In the genomic region with DNA sequence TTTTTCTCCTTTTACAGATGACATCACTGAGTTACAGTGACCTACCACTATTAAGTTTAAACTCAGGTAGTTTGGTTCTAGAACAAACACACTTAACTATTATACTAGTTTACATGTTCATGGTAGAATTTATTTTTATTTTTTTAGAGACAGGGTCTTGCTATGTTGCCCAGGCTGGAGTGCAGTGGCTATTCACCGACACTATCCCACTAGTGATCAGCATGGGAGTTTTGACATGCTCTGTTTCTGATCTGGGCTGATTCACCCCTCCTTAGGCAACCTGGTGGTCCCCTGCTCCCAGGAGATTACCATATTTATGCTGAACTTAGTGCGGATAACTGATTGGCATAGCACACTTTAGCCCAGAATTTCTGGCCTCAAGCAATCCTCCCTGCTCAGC, we compare ENCODE assay signal across 19 cellular contexts.
DNase-seq lines count a peak whose midpoint lies in the region; ATAC-seq, FAIRE-seq and TF ChIP-seq lines count a peak whose summit lies in the region.
"Had no signal": no experiment of that assay in that cellular context is flagged by ENCODE, and none has a peak within 500 bp of the region (broad histone marks: within the 10 kb centered on the region; RNA-seq: fewer than 3 reads in every experiment).

No MANE protein-coding gene starts in this region.

- H3K9me3 Mint-ChIP-seq in stimulated activated naive B cell treated with anti-CD40 and anti-IgM and Interleukin-4, amounts not matched to agents 10 μg/mL and 1 μg/mL and 100 μg/mL, for 72 hours, result no peaks in the 10 kb centered on the region
- H3K9me3 Mint-ChIP-seq: CD4-positive, alpha-beta T cell; CD8-positive, alpha-beta memory T cell; GM23338; H9; HFFc6 had no signal

- H3K4me3 Mint-ChIP-seq in stimulated activated naive B cell treated with anti-CD40 and anti-IgM and Interleukin-4, amounts not matched to agents 10 μg/mL and 1 μg/mL and 100 μg/mL, for 72 hours, result no peak overlapping the region
- H3K4me3 Mint-ChIP-seq: CD14-positive monocyte; CD4-positive, alpha-beta T cell; CD8-positive, alpha-beta memory T cell; GM23338; H9; HFFc6 had no signal

- no peaks in the 10 kb centered on the region for H3K27me3 Mint-ChIP-seq in stimulated activated naive B cell treated with anti-CD40 and anti-IgM and Interleukin-4, amounts not matched to agents 10 μg/mL and 1 μg/mL and 100 μg/mL, for 72 hours
- H3K27me3 Mint-ChIP-seq: CD4-positive, alpha-beta T cell had no signal

- no peak for TF ChIP-seq POLR2A in K562 (conservative IDR thresholded peaks at IDR 0.05)

- no peak overlapping the region for H2AFZ ChIP-seq in K562 (ENCODE audit: low read depth, low read length)

- H3K4me1 Mint-ChIP-seq in stimulated activated naive B cell treated with anti-CD40 and anti-IgM and Interleukin-4, amounts not matched to agents 10 μg/mL and 1 μg/mL and 100 μg/mL, for 72 hours, result peaks cover 18 to 34% of the 10 kb centered on the region in 2 donors
- H3K4me1 Mint-ChIP-seq: GM23338 had no signal

- no peaks in the 10 kb centered on the region for H3K79me2 ChIP-seq in K562 (ENCODE audit: control insufficient read depth, insufficient read depth, low read length)

- in situ Hi-C loops in K562 (cut with MboI), result no loop called here

- H3K27ac ChIP-seq in BLaER1 (peak overlapping the region; percentile 42), K562 (ENCODE audit: extremely low read depth, low read depth, low read length) (no peak overlapping the region)
- H3K27ac ChIP-seq in BLaER1 treated with 17β-estradiol and CSF1 and Interleukin-3, amounts not matched to agents 10 nM and 100 nM, result peak overlapping the region in 6 of 11 experiments; percentile 17 to 75 (median 56); a peak in 9 of 22 replicates

- no peak overlapping the region for H3K9ac ChIP-seq in BLaER1
- no peak overlapping the region for H3K9ac ChIP-seq in BLaER1 treated with 17β-estradiol and CSF1 and Interleukin-3, amounts not matched to agents 10 nM and 100 nM
- no peak overlapping the region for H3K9ac ChIP-seq in K562 (ENCODE audit: insufficient read depth in 1 of 2, low read depth in 2 of 2, low read length in 2 of 2)

- TF ChIP-seq CTCF in K562 (IDR thresholded peaks at IDR 0.05 in 2 of 3, conservative IDR thresholded peaks at IDR 0.05 in 1 of 3; ENCODE audit: insufficient read depth in 2 of 3, low read depth in 1 of 3, low read length in 3 of 3), result no peak

- CTCF ChIA-PET in K562 (lab: Yijun Ruan, JAX; ENCODE audit: low intra/inter-chr PET ratio), result no interaction called here

- no peak for FAIRE-seq in K562 (lab: Jason Lieb, UNC)
- FAIRE-seq: D721Med had no signal

- H3K27me3 ChIP-seq in BLaER1 (no peaks in the 10 kb centered on the region), K562 (ENCODE audit: control insufficient read depth in 2 of 2, insufficient read depth in 2 of 2, low read length in 2 of 2) (peaks cover 0 to 5% of the 10 kb centered on the region in 2 experiments; a peak in 1 of 5 replicates)
- no peaks in the 10 kb centered on the region for H3K27me3 ChIP-seq in BLaER1 treated with 17β-estradiol and CSF1 and Interleukin-3, amounts not matched to agents 10 nM and 100 nM

- peak overlapping the region; percentile 81 for H3K27ac Mint-ChIP-seq in stimulated activated naive B cell treated with anti-CD40 and anti-IgM and Interleukin-4, amounts not matched to agents 10 μg/mL and 1 μg/mL and 100 μg/mL, for 72 hours
- H3K27ac Mint-ChIP-seq: CD14-positive monocyte; CD4-positive, alpha-beta T cell; CD8-positive, alpha-beta memory T cell; GM23338; H9; HFFc6 had no signal

- no peak for DNase-seq in K562 (ENCODE audit: extremely low read depth in 1 of 4, low spot score in 3 of 4)
- DNase-seq in stimulated activated naive B cell treated with anti-CD40 and anti-IgM and Interleukin-4, amounts not matched to agents 10 μg/mL and 1 μg/mL and 100 μg/mL, for 72 hours, result no peak
- no peak for DNase-seq in glomerular visceral epithelial cell (ENCODE audit: extremely low spot score)
- no peak for DNase-seq in inferior parietal cortex (ENCODE audit: extremely low spot score)
- DNase-seq: CD4-positive, alpha-beta T cell; CD8-positive, alpha-beta memory T cell; DMS 273 treated with DMSO at 0.1 percent for 48 hours; DMS79; EL; GDM1; H9; HFFc6 had no signal

- H3K9me3 ChIP-seq in BLaER1 (no peaks in the 10 kb centered on the region), K562 (replicated peaks; ENCODE audit: control insufficient read depth, insufficient read depth, low read depth, low read length) (no peaks in the 10 kb centered on the region)
- H3K9me3 ChIP-seq in BLaER1 treated with 17β-estradiol and CSF1 and Interleukin-3, amounts not matched to agents 10 nM and 100 nM (replicated peaks in 1 of 11), result peaks cover 0 to 14% (median 0%) of the 10 kb centered on the region in 11 experiments; a peak in 6 of 22 replicates

- BruUV-seq in K562 (replicated peaks; lab: Mats Ljungman, UMichigan), result no TSS peak

- H4K20me1 ChIP-seq in BLaER1 (no peaks in the 10 kb centered on the region), K562 (replicated peaks; ENCODE audit: control insufficient read depth, insufficient read depth, low read length) (no peaks in the 10 kb centered on the region)
- H4K20me1 ChIP-seq in BLaER1 treated with 17β-estradiol and CSF1 and Interleukin-3, amounts not matched to agents 10 nM and 100 nM, result no peaks in the 10 kb centered on the region

- peaks cover 92% of the 10 kb centered on the region for H3K4me1 ChIP-seq in BLaER1
- H3K4me1 ChIP-seq in BLaER1 treated with 17β-estradiol and CSF1 and Interleukin-3, amounts not matched to agents 10 nM and 100 nM, result peaks cover 23 to 91% (median 77%) of the 10 kb centered on the region in 10 experiments
- no peaks in the 10 kb centered on the region; a peak in 1 of 5 replicates for H3K4me1 ChIP-seq in K562 (replicated peaks in 1 of 2; ENCODE audit: control insufficient read depth in 2 of 2, insufficient read depth in 2 of 2, low read length in 2 of 2)

- H3K4me2 ChIP-seq in BLaER1, result peak overlapping the region; percentile 10; the same call in 1 of the 2 replicates
- H3K4me2 ChIP-seq in BLaER1 treated with 17β-estradiol and CSF1 and Interleukin-3, amounts not matched to agents 10 nM and 100 nM, result peak overlapping the region in 2 of 11 experiments; percentile 75 to 79; a peak in 2 of 22 replicates
- H3K4me2 ChIP-seq in K562 (ENCODE audit: insufficient read depth, low read length), result no peak overlapping the region
- H3K4me2 ChIP-seq: GM23338 had no signal

- no peak for TF ChIP-seq EP300 in K562 (IDR thresholded peaks at IDR 0.05; ENCODE audit: low read length)

- ATAC-seq in K562, result no peak
- no peak for ATAC-seq in stimulated activated naive B cell treated with anti-CD40 and anti-IgM and Interleukin-4, amounts not matched to agents 10 μg/mL and 1 μg/mL and 100 μg/mL, for 72 hours (replicated peaks)
- ATAC-seq: GM12878, GM23338, HCT116 had no signal

- no peak for TF ChIP-seq RAD21 in K562 (CRISPR knock-in tag; conservative IDR thresholded peaks at IDR 0.05 in 1 of 2, IDR thresholded peaks at IDR 0.05 in 1 of 2)

- H3K36me3 ChIP-seq in BLaER1, result no peaks in the 10 kb centered on the region
- H3K36me3 ChIP-seq in BLaER1 treated with 17β-estradiol and CSF1 and Interleukin-3, amounts not matched to agents 10 nM and 100 nM, result no peaks in the 10 kb centered on the region
- no peaks in the 10 kb centered on the region for H3K36me3 ChIP-seq in K562 (ENCODE audit: control insufficient read depth, insufficient read depth, low read length)

- no peaks in the 10 kb centered on the region for H3K9me1 ChIP-seq in K562 (ENCODE audit: control insufficient read depth, insufficient read depth, low read length)

- intact Hi-C loops in K562 (cut with micrococcal nuclease), result no loop called here

- H3K4me3 ChIP-seq in BLaER1, result no peak overlapping the region
- H3K4me3 ChIP-seq in BLaER1 treated with 17β-estradiol and CSF1 and Interleukin-3, amounts not matched to agents 10 nM and 100 nM, result no peak overlapping the region
- no peak overlapping the region for H3K4me3 ChIP-seq in K562
- H3K4me3 ChIP-seq: GM12878, GM23338 had no signal

- POLR2A ChIA-PET in K562 (lab: Yijun Ruan, JAX), result no interaction called here

- whole genome bisulfite sequencing in K562 (ENCODE audit: insufficient coverage, low coverage, missing lambda C conversion rate), result 40% methylated on average over 2 of the region's 2 CpGs

- H3K36me3 Mint-ChIP-seq in stimulated activated naive B cell treated with anti-CD40 and anti-IgM and Interleukin-4, amounts not matched to agents 10 μg/mL and 1 μg/mL and 100 μg/mL, for 72 hours, result no peaks in the 10 kb centered on the region
- H3K36me3 Mint-ChIP-seq: CD14-positive monocyte had no signal

TF ChIP-seq in K562, 482 proteins besides CTCF, POLR2A, EP300 and RAD21:
- no peak for TF ChIP-seq HDAC8 (tag; IDR thresholded peaks at IDR 0.05)
- no peak for TF ChIP-seq SUPT5H (IDR thresholded peaks at IDR 0.05)
- TF ChIP-seq ZNF121 (CRISPR knock-in tag; conservative IDR thresholded peaks at IDR 0.05), result peak; percentile 62
- TF ChIP-seq ARID1B (IDR thresholded peaks at IDR 0.05), result no peak
- TF ChIP-seq BMI1 (IDR thresholded peaks at IDR 0.05; ENCODE audit: low read length), result no peak
- TF ChIP-seq, protein P1, sequence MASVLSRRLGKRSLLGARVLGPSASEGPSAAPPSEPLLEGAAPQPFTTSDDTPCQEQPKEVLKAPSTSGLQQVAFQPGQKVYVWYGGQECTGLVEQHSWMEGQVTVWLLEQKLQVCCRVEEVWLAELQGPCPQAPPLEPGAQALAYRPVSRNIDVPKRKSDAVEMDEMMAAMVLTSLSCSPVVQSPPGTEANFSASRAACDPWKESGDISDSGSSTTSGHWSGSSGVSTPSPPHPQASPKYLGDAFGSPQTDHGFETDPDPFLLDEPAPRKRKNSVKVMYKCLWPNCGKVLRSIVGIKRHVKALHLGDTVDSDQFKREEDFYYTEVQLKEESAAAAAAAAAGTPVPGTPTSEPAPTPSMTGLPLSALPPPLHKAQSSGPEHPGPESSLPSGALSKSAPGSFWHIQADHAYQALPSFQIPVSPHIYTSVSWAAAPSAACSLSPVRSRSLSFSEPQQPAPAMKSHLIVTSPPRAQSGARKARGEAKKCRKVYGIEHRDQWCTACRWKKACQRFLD (CRISPR knock-in tag; IDR thresholded peaks at IDR 0.05), result no peak
